Comparison of ENCODE assay signal across 8 cellular contexts in the genomic region with DNA sequence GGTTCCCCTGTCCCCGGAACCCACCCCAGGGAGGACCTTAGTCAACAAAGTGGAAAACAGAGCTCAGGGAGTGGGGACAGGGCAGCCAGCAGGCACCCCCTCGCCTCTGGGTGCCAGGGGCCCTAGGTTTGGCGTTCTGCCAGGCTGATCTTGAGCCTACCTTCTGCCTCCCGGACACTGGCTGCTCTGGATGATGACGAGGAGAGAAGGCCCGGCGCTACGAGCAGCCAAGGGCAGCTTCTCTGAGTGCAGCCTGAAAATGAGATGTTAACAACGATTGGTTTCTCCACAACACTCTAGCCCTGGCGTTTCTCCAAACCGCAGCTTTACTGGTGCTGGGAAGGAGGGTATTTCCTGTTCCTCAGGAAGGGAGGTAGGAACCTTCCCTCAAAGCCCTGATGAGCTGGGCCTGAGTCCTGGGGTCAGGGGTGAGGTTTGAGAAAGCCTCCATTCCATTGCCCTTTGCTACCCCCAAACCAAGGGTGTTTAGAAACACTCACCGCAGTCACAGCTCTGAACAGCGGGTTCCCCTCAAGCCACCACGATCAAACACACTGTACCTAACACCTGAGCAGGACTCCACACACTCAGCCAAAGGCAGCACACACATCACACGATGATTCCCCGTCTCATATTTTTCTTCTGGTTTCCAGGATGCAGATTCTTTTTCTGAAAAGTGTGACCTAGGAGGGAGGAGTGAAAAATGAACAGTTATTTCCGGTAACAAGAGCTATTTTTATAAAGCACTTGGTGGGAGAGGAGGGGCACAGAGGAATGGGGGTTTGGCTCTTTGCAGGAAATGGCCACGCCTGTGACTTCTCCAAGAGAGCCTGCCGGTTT. TPM values are rescaled to one million over a fixed set of nuclear protein-coding genes. Genes with fewer than 3 reads are reported as not detected.
DNase-seq lines count a peak whose midpoint lies in the region; ATAC-seq, FAIRE-seq and TF ChIP-seq lines count a peak whose summit lies in the region.

Gene STING1, minus strand, starts transcription at position 709 of the 840 bp plus-strand sequence. CDS start 1,054 bp downstream, outside the sequence.

- 0 out of 2 replicates have a peak within 1 kb of the TSS, but pooled peaks have one; percentile 48 for H2BK20ac ChIP-seq in H1 (ENCODE audit: low read length)

- WGBS in H1 (ENCODE audit: extremely low coverage in 1 of 2, insufficient coverage in 1 of 2, insufficient read length in 1 of 2, insufficient replicate concordance in 2 of 2, low coverage in 1 of 2, low lambda C conversion rate in 2 of 2, missing lambda C conversion rate in 1 of 2), 2 experiments, result 94% methylated on average over 19 of the region's 19 CpGs; no CpG with 5 or more reads in 1 of the 2 experiments

- POLR2A ChIA-PET in activated CD4-positive, alpha-beta memory T cell treated with anti-CD3 and anti-CD28 coated beads for 36 hours (lab: Charles Lee), result interaction anchor here (0.6 to 4.2 kb wide), 20 partner anchors 10 to 1214 kb away, joined by 3 to 79 read pairs (median 8); partner anchors contain the start of genes DNAJC18, ECSCR, SMIM33 and SPATA24
- POLR2A ChIA-PET in H1 (lab: Charles Lee; ENCODE audit: partially characterized antibody), result interaction anchor here (0.6 to 1.4 kb wide), 6 partner anchors 20 to 206 kb away, joined by 3 to 4 read pairs (median 3); partner anchors contain the start of genes ECSCR and UBE2D2

- H3K23ac ChIP-seq in H1 (ENCODE audit: insufficient read length), result no peak within 1 kb of the TSS

- TF ChIP-seq CTCF in H1 (IDR thresholded peaks at IDR 0.05; ENCODE audit: control extremely low read depth in 1 of 3, insufficient read depth in 1 of 3, low read depth in 1 of 3, low read length in 3 of 3), result no peak
- TF ChIP-seq CTCF in subcutaneous adipose tissue (IDR thresholded peaks at IDR 0.05; ENCODE audit: low read depth), result no peak

- H3K36me3 Mint-ChIP-seq in activated CD4-positive, alpha-beta memory T cell treated with anti-CD3 and anti-CD28 coated beads for 36 hours, result peaks cover 45% of the 10 kb centered on the region

- H3K9ac ChIP-seq in H1 (replicated peaks in 1 of 4; ENCODE audit: extremely low read depth in 1 of 4, low read depth in 3 of 4, low read length in 3 of 4), result no peak within 1 kb of the TSS
- H3K9ac ChIP-seq in mucosa of stomach (ENCODE audit: low read length), result peak within 1 kb of the TSS; percentile 52

- no peaks in the 10 kb centered on the region; the same call in 1 of the 2 replicates for H3K23me2 ChIP-seq in H1 (ENCODE audit: low read depth, low read length)

- H3K18ac ChIP-seq in H1 (ENCODE audit: extremely low read depth, low read length), result peak within 1 kb of the TSS; percentile 48

- no peak within 1 kb of the TSS for H3K14ac ChIP-seq in H1 (ENCODE audit: insufficient read length)

- H4K5ac ChIP-seq in H1 (ENCODE audit: insufficient read length, low read depth, low read length), result no peak within 1 kb of the TSS

- H3K9me3 ChIP-seq in H1 (ENCODE audit: insufficient read depth in 2 of 2, low read depth in 1 of 2, low read length in 1 of 2) (no peaks in the 10 kb centered on the region), mucosa of stomach (ENCODE audit: control insufficient read depth, low read length) (no peaks in the 10 kb centered on the region)

- H4K91ac ChIP-seq in H1 (replicated peaks; ENCODE audit: insufficient read length, low read length), result no peak within 1 kb of the TSS

- peak within 1 kb of the TSS; percentile 66; the same call in 1 of the 2 replicates for H2BK5ac ChIP-seq in H1 (ENCODE audit: low read depth, low read length)

- H3K4me1 ChIP-seq in H1 (replicated peaks in 1 of 4; ENCODE audit: control insufficient read depth in 3 of 4, insufficient read depth in 4 of 4, low read length in 3 of 4) (peaks cover 0 to 10% (median 5%) of the 10 kb centered on the region in 4 experiments; a peak in 5 of 7 replicates), mucosa of stomach (ENCODE audit: control insufficient read depth, insufficient read depth, low read length) (peaks cover 24% of the 10 kb centered on the region)

- peak; percentile 87 for DNase-seq in DMS153 (lab: John Stamatoyannopoulos, UW)
- DNase-seq in NCI-H510A (lab: John Stamatoyannopoulos, UW), result peak; percentile 87
- DNase-seq in activated CD4-positive, alpha-beta memory T cell treated with anti-CD3 and anti-CD28 coated beads for 36 hours, result peak; percentile 83
- DNase-seq in H1 (ENCODE audit: low read depth in 1 of 2, low spot score in 2 of 2), result no peak

- H4K8ac ChIP-seq in H1 (ENCODE audit: extremely low read depth, insufficient read depth, low read length), result peak within 1 kb of the TSS; percentile 39

- no peak within 1 kb of the TSS for H3K56ac ChIP-seq in H1 (replicated peaks; ENCODE audit: insufficient read length, low read depth, low read length)

- peak within 1 kb of the TSS; percentile 99 for H3K27ac Mint-ChIP-seq in activated CD4-positive, alpha-beta memory T cell treated with anti-CD3 and anti-CD28 coated beads for 36 hours

- no peak within 1 kb of the TSS for H3K4me3 ChIP-seq in H1 (ENCODE audit: extremely low read depth in 1 of 4, insufficient read depth in 2 of 4, low read depth in 3 of 4, low read length in 4 of 4)
- peak within 1 kb of the TSS; percentile 2 for H3K4me3 ChIP-seq in mucosa of stomach (ENCODE audit: low read length)

- no peak within 1 kb of the TSS for H2BK12ac ChIP-seq in H1 (ENCODE audit: low read depth, low read length)

- no peaks in the 10 kb centered on the region for H3K36me3 ChIP-seq in H1 (ENCODE audit: control insufficient read depth in 2 of 4, insufficient read depth in 4 of 4, low read length in 3 of 4)
- no peaks in the 10 kb centered on the region for H3K36me3 ChIP-seq in mucosa of stomach (ENCODE audit: control insufficient read depth, insufficient read depth, low read length)

- no peaks in the 10 kb centered on the region for H3K79me1 ChIP-seq in H1 (ENCODE audit: low read depth, low read length)

- no peak within 1 kb of the TSS; the same call in 1 of the 2 replicates for H2AK5ac ChIP-seq in H1 (ENCODE audit: low read depth, low read length)

- H2AFZ ChIP-seq in H1 (ENCODE audit: low read length), result peak within 1 kb of the TSS; percentile 74

- no peak for TF ChIP-seq POLR2A in H1 (IDR thresholded peaks at IDR 0.05; ENCODE audit: control extremely low read depth in 1 of 2, low read depth in 2 of 2, low read length in 2 of 2)

- FAIRE-seq in H1 (lab: Jason Lieb, UNC), result no peak

- ATAC-seq in HG02642 (IDR thresholded peaks at IDR 0.05; ENCODE audit: poor library complexity, unreplicated experiment) (peak; percentile 59), GM19452 (IDR thresholded peaks at IDR 0.05; ENCODE audit: unreplicated experiment) (no peak)

- H3K4ac ChIP-seq in H1 (replicated peaks; ENCODE audit: insufficient read length, low read depth, low read length), result no peak within 1 kb of the TSS

- no peak within 1 kb of the TSS for H3K4me2 ChIP-seq in H1 (ENCODE audit: insufficient read depth in 1 of 2, low read depth in 2 of 2, low read length in 2 of 2)

- TF ChIP-seq RAD21 in H1 (IDR thresholded peaks at IDR 0.05 in 1 of 2, conservative IDR thresholded peaks at IDR 0.05 in 1 of 2; ENCODE audit: low read depth in 2 of 2, low read length in 2 of 2), result no peak

- no peaks in the 10 kb centered on the region for H4K20me1 ChIP-seq in H1 (replicated peaks in 1 of 2; ENCODE audit: control insufficient read depth in 1 of 2, insufficient read depth in 2 of 2, low read length in 2 of 2)

- H3K27ac ChIP-seq in H1 (ENCODE audit: low read depth, low read length), result no peak within 1 kb of the TSS

- H3K9me3 Mint-ChIP-seq in activated CD4-positive, alpha-beta memory T cell treated with anti-CD3 and anti-CD28 coated beads for 36 hours, result no peaks in the 10 kb centered on the region

- H2BK15ac ChIP-seq in H1 (ENCODE audit: low read length), result 0 out of 2 replicates have a peak within 1 kb of the TSS, but pooled peaks have one; percentile 61

- no peak for TF ChIP-seq EP300 in H1 (IDR thresholded peaks at IDR 0.05; ENCODE audit: borderline replicate concordance in 1 of 2, low read depth in 2 of 2, low read length in 2 of 2)

- CTCF ChIA-PET in activated CD4-positive, alpha-beta memory T cell treated with anti-CD3 and anti-CD28 coated beads for 36 hours (lab: Charles Lee), result interaction anchor here (0.7 to 5.2 kb wide), 18 partner anchors 12 to 87 kb away, joined by 3 to 55 read pairs (median 6); partner anchors contain the start of genes DNAJC18 and SMIM33
- CTCF ChIA-PET in H1 (lab: Charles Lee; ENCODE audit: partially characterized antibody), result interaction anchor here (0.6 to 5.3 kb wide), 16 partner anchors 9 to 87 kb away, joined by 3 to 38 read pairs (median 5); partner anchors contain the start of genes ECSCR and SMIM33

- intact Hi-C loops in activated CD4-positive, alpha-beta memory T cell treated with anti-CD3 and anti-CD28 coated beads for 36 hours (cut with micrococcal nuclease), result loop anchor here (1.0 to 2.0 kb wide), 6 partner anchors 23 to 67 kb away; partner anchors contain the start of gene DNAJC18

- H3K27me3 ChIP-seq in H1 (replicated peaks in 1 of 4; ENCODE audit: control insufficient read depth in 3 of 4, extremely low read depth in 1 of 4, insufficient read depth in 3 of 4, low read length in 3 of 4) (no peaks in the 10 kb centered on the region), mucosa of stomach (ENCODE audit: control insufficient read depth, insufficient read depth, low read length) (no peaks in the 10 kb centered on the region)

- peak within 1 kb of the TSS; percentile 94 for H3K4me3 Mint-ChIP-seq in activated CD4-positive, alpha-beta memory T cell treated with anti-CD3 and anti-CD28 coated beads for 36 hours

- H3K4me1 Mint-ChIP-seq in activated CD4-positive, alpha-beta memory T cell treated with anti-CD3 and anti-CD28 coated beads for 36 hours (ENCODE audit: low read depth), result peaks cover 38% of the 10 kb centered on the region

- no peaks in the 10 kb centered on the region for H3K79me2 ChIP-seq in H1 (ENCODE audit: control insufficient read depth in 1 of 2, insufficient read depth in 2 of 2, low read length in 2 of 2)

- no peak within 1 kb of the TSS for H2BK120ac ChIP-seq in H1 (replicated peaks; ENCODE audit: low read depth, low read length)

- H3K27me3 Mint-ChIP-seq in activated CD4-positive, alpha-beta memory T cell treated with anti-CD3 and anti-CD28 coated beads for 36 hours, result no peaks in the 10 kb centered on the region

TF ChIP-seq in H1, 55 proteins besides CTCF, POLR2A, EP300 and RAD21 (continues in another document):
- TF ChIP-seq RBBP5 (IDR thresholded peaks at IDR 0.05; ENCODE audit: borderline replicate concordance, low read depth, low read length), result no peak

RNA-seq across cellular contexts. Expression of gene STING1, which starts in this region (rescaled TPM):
- 100 to 1,000 TPM; 339 to 344 TPM for total RNA-seq in activated CD4-positive, alpha-beta memory T cell treated with anti-CD3 and anti-CD28 coated beads for 36 hours
- 0.26 and 0.42 TPM in 2 replicates for total RNA-seq in H1 (2021; fragmentation: NEBNext Ultra II Directional; extraction: Animal tissue kit (Norgen Biotek cat#: 25700))
- polyA plus RNA-seq in H1 (2011; rRNA removed), result 0.47 and 1.2 TPM in 2 replicates
- polyA plus RNA-seq in H1 (2011; cell fraction: cytosol; rRNA removed), result 0.74 TPM
- 1.5 TPM for polyA plus RNA-seq in H1 (2011; cell fraction: nucleus; rRNA removed)
- 0.35 to 0.66 TPM (median 0.62 TPM) in 4 replicates for polyA plus RNA-seq in H1 (2012, experiment 1 of 2)
- 0.12 TPM for polyA plus RNA-seq in H1 (2012, experiment 2 of 2)
- polyA plus RNA-seq in H1 (2013, experiment 1 of 2), result 0.24 TPM
- 0.29 TPM for polyA plus RNA-seq in H1 (2013, experiment 2 of 2)
- 0.38 and 0.90 TPM in 2 replicates for polyA minus RNA-seq in H1 (2011; rRNA and poly(A)+ RNA removed)
- polyA minus RNA-seq in H1 (2011; cell fraction: cytosol; rRNA and poly(A)+ RNA removed), result not detected
- 0.90 TPM for polyA minus RNA-seq in H1 (2011; cell fraction: nucleus; rRNA and poly(A)+ RNA removed)
- 10 to 100 TPM; 17.6 to 42.8 (median 31.8) TPM for total RNA-seq in subcutaneous adipose tissue

Comparison
In these comparisons a context has a peak if more than half of its experiments do, and no peak if none do; other contexts are left out.
1. RNA of gene STING1 (total RNA-seq): 339 to 344 TPM in activated CD4-positive, alpha-beta memory T cell treated with anti-CD3 and anti-CD28 coated beads for 36 hours and 17.6 to 42.8 TPM in subcutaneous adipose tissue; 0.26 to 0.42 TPM in H1; every median in the first group is over 10 times any median in the second.
2. RNA of gene STING1 (total RNA-seq): 339 to 344 TPM in activated CD4-positive, alpha-beta memory T cell treated with anti-CD3 and anti-CD28 coated beads for 36 hours; 17.6 to 42.8 TPM in subcutaneous adipose tissue; every median in the first group is over 4 times any median in the second.
3. DNase-seq: peak in DMS153 (single experiment), NCI-H510A (single experiment) and activated CD4-positive, alpha-beta memory T cell treated with anti-CD3 and anti-CD28 coated beads for 36 hours (single experiment); none in H1 (0 of 2).